ENCODE assay signal across 25 cellular contexts in genomic region chr1:227712648-227713047, GRCh38.
A peak's percentile ranks its signal among the peaks of the same experiment; 100 is the strongest.
DNase-seq lines count a peak whose midpoint lies in the region; ATAC-seq, FAIRE-seq and TF ChIP-seq lines count a peak whose summit lies in the region.
"Had no signal": no experiment of that assay in that cellular context is flagged by ENCODE, and none has a peak within 500 bp of the region (broad histone marks: within the 10 kb centered on the region; RNA-seq: fewer than 3 reads in every experiment).

No MANE protein-coding gene starts in this region.

- peak; percentile 87 for ATAC-seq in GM19043 (IDR thresholded peaks at IDR 0.05; ENCODE audit: low read depth, unreplicated experiment)
- ATAC-seq in GM21825 (IDR thresholded peaks at IDR 0.05; ENCODE audit: unreplicated experiment), result peak; percentile 86
- ATAC-seq in HG03342 (IDR thresholded peaks at IDR 0.05; ENCODE audit: unreplicated experiment), result peak; percentile 84
- ATAC-seq: naive thymus-derived CD4-positive, alpha-beta T cell; Panc1 had no signal

- FAIRE-seq in RCC 7860 (lab: Jason Lieb, UNC), result no peak
- FAIRE-seq: endometrium, keratinocyte had no signal

- TF ChIP-seq CTCF in GM10266 (IDR thresholded peaks at IDR 0.05; ENCODE audit: control insufficient read depth, insufficient read depth, low read depth, missing control alignments), result no peak

- DNase-seq in GM10266 (ENCODE audit: extremely low spot score), result peak; percentile 53
- no peak for DNase-seq in central memory CD4-positive, alpha-beta T cell
- no peak for DNase-seq in CD1c-positive myeloid dendritic cell (ENCODE audit: extremely low spot score)
- DNase-seq in RCC 7860 (ENCODE audit: low spot score), result no peak
- no peak for DNase-seq in effector CD4-positive, alpha-beta T cell
- DNase-seq: activated CD4-positive, alpha-beta memory T cell treated with anti-CD3 and anti-CD28 coated beads, Interleukin-2, amount 10 ng/mL, durations not matched to agents 7 days and 5 days; activated effector memory CD4-positive, alpha-beta T cell treated with Interleukin-2 at 50 U/mL for 16 hours; activated naive CD8-positive, alpha-beta T cell treated with anti-CD3 and anti-CD28 coated beads for 36 hours; caudate nucleus; CD8-positive, alpha-beta memory T cell; HFFc6; naive thymus-derived CD4-positive, alpha-beta T cell; NCI-H1048; NCI-H187; NCI-H526; nucleus accumbens; SJCRH30; T-helper 1 cell; transverse colon had no signal
